ENCODE assay signal across 12 cellular contexts in the genomic region with DNA sequence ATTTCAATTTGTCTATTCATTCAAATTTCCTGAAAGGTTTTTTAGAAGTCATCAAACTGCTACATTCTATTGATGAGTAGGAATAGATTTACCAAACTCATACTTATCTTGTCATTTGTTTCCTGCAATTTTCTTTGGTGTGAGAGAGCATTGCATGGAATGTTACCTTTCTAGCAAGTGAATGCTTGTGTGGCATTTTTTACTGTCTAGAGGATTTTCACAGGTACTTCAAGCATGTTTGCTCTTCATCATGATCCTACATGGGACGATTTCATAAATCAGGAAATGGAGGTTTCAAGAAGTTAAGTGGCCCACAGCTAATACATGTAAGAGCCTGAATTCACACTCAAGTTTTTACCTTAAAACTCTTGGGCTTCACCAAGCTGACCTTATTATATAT. TPM values are rescaled to one million over a fixed set of nuclear protein-coding genes. Genes with fewer than 3 reads are reported as not detected.
A peak's percentile ranks its signal among the peaks of the same experiment; 100 is the strongest.
DNase-seq lines count a peak whose midpoint lies in the region; TF ChIP-seq lines count a peak whose summit lies in the region.
"Had no signal": no experiment of that assay in that cellular context is flagged by ENCODE, and none has a peak within 500 bp of the region (broad histone marks: within the 10 kb centered on the region; RNA-seq: fewer than 3 reads in every experiment).

No MANE protein-coding gene starts in this region.

- POLR2A ChIA-PET in CD8-positive, alpha-beta memory T cell (lab: Charles Lee) = interaction anchor here (1.5 to 3.1 kb wide), 5 partner anchors 12 to 23 kb away, joined by 5 to 13 read pairs (median 10); no protein-coding TSS in a partner anchor

- peak overlapping the region; percentile 78 to 99 (median 93) for H3K27ac Mint-ChIP-seq in CD8-positive, alpha-beta memory T cell
- H3K27ac Mint-ChIP-seq: progenitor cell of endocrine pancreas had no signal

- H3K4me1 Mint-ChIP-seq in CD8-positive, alpha-beta memory T cell = peaks cover 96 to 100% (median 98%) of the 10 kb centered on the region in 3 donors

- H3K4me3 ChIP-seq in BLaER1 (no peak overlapping the region), adipocyte (ENCODE audit: low read length) (no peak overlapping the region), rectal smooth muscle tissue (ENCODE audit: low read length) (no peak overlapping the region)
- peak overlapping the region; percentile 45 for H3K4me3 ChIP-seq in CD8-positive, alpha-beta memory T cell (ENCODE audit: low read length)

- H3K4me3 Mint-ChIP-seq in CD8-positive, alpha-beta memory T cell = peak overlapping the region; percentile 25 to 82 (median 78)

- no peaks in the 10 kb centered on the region for H3K27me3 Mint-ChIP-seq in CD8-positive, alpha-beta memory T cell
- H3K27me3 Mint-ChIP-seq: progenitor cell of endocrine pancreas had no signal

- in situ Hi-C loops in GM13977 (cut with MboI; ENCODE audit: low pct_unique_long_range_greater_than_20kb, low sequenced_read_pairs, unreplicated experiment) = no loop called here

- H3K9me3 ChIP-seq in BLaER1 (no peaks in the 10 kb centered on the region), adipocyte (ENCODE audit: control insufficient read depth, low read length) (no peaks in the 10 kb centered on the region)
- no peaks in the 10 kb centered on the region for H3K9me3 ChIP-seq in CD8-positive, alpha-beta memory T cell (ENCODE audit: low read length)

- H3K27ac ChIP-seq in BLaER1 = no peak overlapping the region
- H3K27ac ChIP-seq in CD8-positive, alpha-beta memory T cell (ENCODE audit: low read depth, low read length) = no peak overlapping the region
- peak overlapping the region; percentile 32 for H3K27ac ChIP-seq in rectal smooth muscle tissue (ENCODE audit: low read depth, low read length)

- CTCF ChIA-PET in CD8-positive, alpha-beta memory T cell (lab: Charles Lee) = interaction anchor here (1.1 to 4.3 kb wide), 6 partner anchors 10 to 34 kb away, joined by 3 to 30 read pairs (median 6); partner anchors contain the start of gene TGFBR2

- no peak for TF ChIP-seq CTCF in GM13977 (IDR thresholded peaks at IDR 0.05; ENCODE audit: extremely low read depth, insufficient read depth, missing control alignments)

- H3K4me1 ChIP-seq in BLaER1 (peaks cover 100% of the 10 kb centered on the region), adipocyte (ENCODE audit: control insufficient read depth, insufficient read depth, low read length) (peaks cover 63% of the 10 kb centered on the region), rectal smooth muscle tissue (ENCODE audit: control insufficient read depth, insufficient read depth, low read length) (peaks cover 40% of the 10 kb centered on the region)
- H3K4me1 ChIP-seq in CD8-positive, alpha-beta memory T cell (ENCODE audit: insufficient read depth, low read length) = peaks cover 98% of the 10 kb centered on the region

- no peaks in the 10 kb centered on the region for H3K9me3 Mint-ChIP-seq in CD8-positive, alpha-beta memory T cell

- no peak overlapping the region for H3K9ac ChIP-seq in BLaER1
- peak overlapping the region; percentile 20 for H3K9ac ChIP-seq in adipocyte (ENCODE audit: low read length)
- H3K9ac ChIP-seq in rectal smooth muscle tissue (ENCODE audit: low read length) = no peak overlapping the region

- peaks cover 5 to 51% (median 14%) of the 10 kb centered on the region in 3 donors for H3K36me3 Mint-ChIP-seq in CD8-positive, alpha-beta memory T cell

- DNase-seq in CD8-positive, alpha-beta memory T cell = no peak
- DNase-seq in adipocyte (ENCODE audit: low read depth) (no peak), NCI-H510A treated with DMSO at 0.1 percent for 48 hours (lab: John Stamatoyannopoulos, UW) (no peak), GM13977 (ENCODE audit: low spot score) (no peak), HuH-7 (ENCODE audit: low spot score) (no peak)
- DNase-seq: activated CD8-positive, alpha-beta memory T cell treated with anti-CD3 and anti-CD28 coated beads for 24 hours; dermis blood vessel endothelial cell; GF-D8; stimulated activated naive CD4-positive, alpha-beta T cell had no signal

- H3K27me3 ChIP-seq in BLaER1 (no peaks in the 10 kb centered on the region), adipocyte (replicated peaks; ENCODE audit: control insufficient read depth, insufficient read depth, low read length) (no peaks in the 10 kb centered on the region), rectal smooth muscle tissue (ENCODE audit: control insufficient read depth, insufficient read depth, low read length) (no peaks in the 10 kb centered on the region)
- H3K27me3 ChIP-seq in CD8-positive, alpha-beta memory T cell (ENCODE audit: insufficient read depth, low read length, poor library complexity, severe bottlenecking) = no peaks in the 10 kb centered on the region

- peaks cover 100% of the 10 kb centered on the region for H4K20me1 ChIP-seq in BLaER1

- H3K36me3 ChIP-seq in BLaER1 (peaks cover 66% of the 10 kb centered on the region), adipocyte (ENCODE audit: control insufficient read depth, insufficient read depth, low read length, severe bottlenecking) (peaks cover 44% of the 10 kb centered on the region), rectal smooth muscle tissue (ENCODE audit: control insufficient read depth, insufficient read depth, low read length) (no peaks in the 10 kb centered on the region)
- H3K36me3 ChIP-seq in CD8-positive, alpha-beta memory T cell (ENCODE audit: insufficient read depth, low read length) = no peaks in the 10 kb centered on the region

- peak overlapping the region; percentile 52 for H3K4me2 ChIP-seq in BLaER1

RNA-seq across cellular contexts. Expression of gene TGFBR2, which starts 26.1 kb away (rescaled TPM):
- total RNA-seq in CD8-positive, alpha-beta memory T cell = 10 to 100 TPM; 55.3 to 56.3 TPM
- polyA plus RNA-seq in CD8-positive, alpha-beta memory T cell = 108 TPM
